In the genomic region with DNA sequence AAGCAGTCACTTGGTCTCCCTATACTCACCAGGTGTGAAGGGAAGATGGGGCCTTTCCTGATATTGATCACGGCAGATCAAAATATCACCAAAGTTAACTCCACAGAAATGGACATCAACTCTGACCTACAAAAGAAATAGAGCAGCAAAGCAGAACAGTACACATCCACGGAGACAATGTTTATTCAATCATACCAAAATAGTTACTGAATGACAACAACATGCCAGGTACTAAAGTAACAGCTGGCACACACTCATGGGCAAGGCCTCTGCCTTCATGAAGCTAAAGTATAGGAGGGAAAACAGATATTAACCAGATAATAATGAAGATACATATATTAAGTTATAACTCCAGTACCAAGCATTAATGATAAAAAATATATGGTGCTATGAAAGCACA, we compare ENCODE assay signal across 18 cellular contexts. TPM values are rescaled to one million over a fixed set of nuclear protein-coding genes. Genes with fewer than 3 reads are reported as not detected.
DNase-seq lines count a peak whose midpoint lies in the region; ATAC-seq and TF ChIP-seq lines count a peak whose summit lies in the region.
"Had no signal": no experiment of that assay in that cellular context is flagged by ENCODE, and none has a peak within 500 bp of the region (broad histone marks: within the 10 kb centered on the region; RNA-seq: fewer than 3 reads in every experiment).

No MANE protein-coding gene starts in this region.

- no peaks in the 10 kb centered on the region for H3K27me3 ChIP-seq in heart right ventricle
- H3K27me3 ChIP-seq: SJCRH30 had no signal

- H3K9me3 ChIP-seq in heart right ventricle: no peaks in the 10 kb centered on the region
- H3K9me3 ChIP-seq: SJCRH30 had no signal

- ATAC-seq in heart right ventricle: peak in 1 of 8 donors; percentile 50
- ATAC-seq in left cardiac atrium: no peak

- H3K4me1 ChIP-seq in heart right ventricle: peaks cover 2 to 54% (median 26%) of the 10 kb centered on the region in 9 donors

- no peak overlapping the region for H3K4me3 ChIP-seq in heart right ventricle
- H3K4me3 ChIP-seq: SJCRH30 had no signal

- intact Hi-C loops in heart right ventricle (cut with DNase I): loop anchor here (2.0 to 10.0 kb wide), 11 partner anchors 22 to 268 kb away; a partner anchor contains a TSS
- intact Hi-C loops in left cardiac atrium (cut with DNase I): loop anchor here (5.0 to 10.0 kb wide), 4 partner anchors 63 to 250 kb away; no protein-coding TSS in a partner anchor

- TF ChIP-seq CTCF in heart right ventricle (IDR thresholded peaks at IDR 0.05): no peak

- DNase-seq in heart right ventricle: no peak
- no peak for DNase-seq in left cardiac atrium
- DNase-seq in kidney tubule cell (ENCODE audit: low spot score): peak; percentile 64
- DNase-seq in renal cortical epithelial cell (ENCODE audit: low read depth): peak; percentile 73
- DNase-seq in DMS 273 (lab: John Stamatoyannopoulos, UW; ENCODE audit: unreplicated experiment): no peak
- DNase-seq in NCI-H128 (lab: John Stamatoyannopoulos, UW; ENCODE audit: unreplicated experiment): no peak
- DNase-seq in DMS153 treated with DMSO at 0.1 percent for 48 hours (lab: John Stamatoyannopoulos, UW; ENCODE audit: unreplicated experiment): no peak
- DNase-seq: C1 segment of cervical spinal cord; CD8-positive, alpha-beta memory T cell; KG1; MV-4-11; NCI-H1417; NCI-H187; NCI-H2107; NCI-H510A; NCI-H748 treated with DMSO at 0.1 percent for 48 hours; NK-92 treated with Interleukin-12 subunit alpha and Interleukin-12 subunit beta, amount 100 ng/mL, for 24 hours; SJCRH30 had no signal

- WGBS in heart right ventricle, 2 donors: 43 to 55% methylated on average over 2 of the region's 2 CpGs

- peaks cover 0 to 15% (median 0%) of the 10 kb centered on the region in 9 donors for H3K36me3 ChIP-seq in heart right ventricle
- H3K36me3 ChIP-seq: SJCRH30 had no signal

- H3K27ac ChIP-seq in heart right ventricle: peak overlapping the region in 9 of 10 donors; percentile 9 to 93 (median 55)
- H3K27ac ChIP-seq: SJCRH30 had no signal

RNA-seq across cellular contexts. Expression of a gene that starts 59.2 kb away (rescaled TPM):
- 10 to 100 TPM; 26.5 to 59.8 (median 40.0) TPM for total RNA-seq in heart right ventricle
- 1 to 10 TPM; 3.5 to 9.1 TPM for polyA plus RNA-seq in heart right ventricle
- total RNA-seq in left cardiac atrium: 10 to 100 TPM; 16.9 to 27.8 TPM
- total RNA-seq in renal cortical epithelial cell: 11.3 and 28.6 TPM in 2 replicates
- polyA plus RNA-seq: CD8-positive, alpha-beta memory T cell had no signal

Comparison
In these comparisons a context has a peak if more than half of its experiments do, and no peak if none do; other contexts are left out.
1. DNase-seq: peak in kidney tubule cell (single experiment) and renal cortical epithelial cell (single experiment); none in heart right ventricle (0 of 2), left cardiac atrium (single experiment), DMS 273 (single experiment), NCI-H128 (single experiment) and DMS153 treated with DMSO at 0.1 percent for 48 hours (single experiment).